In genomic region chr2:108583903-108584520, GRCh38 we compare ENCODE assay signal across 8 cellular contexts. TPM values are rescaled to one million over a fixed set of nuclear protein-coding genes. Genes with fewer than 3 reads are reported as not detected.
A peak's percentile ranks its signal among the peaks of the same experiment; 100 is the strongest.
DNase-seq lines count a peak whose midpoint lies in the region; ATAC-seq lines count a peak whose summit lies in the region.

No MANE protein-coding gene starts in this region.

- no peak overlapping the region for H4K12ac ChIP-seq in trophoblast cell (ENCODE audit: low read depth, low read length)

- H3K27me3 ChIP-seq in trophoblast cell (ENCODE audit: insufficient read depth, low read length): no peaks in the 10 kb centered on the region

- no peak overlapping the region for H2BK120ac ChIP-seq in trophoblast cell (ENCODE audit: insufficient read depth, low read length, poor library complexity)

- no peak overlapping the region for H2BK12ac ChIP-seq in trophoblast cell (ENCODE audit: low read length)

- no peak overlapping the region for H3K18ac ChIP-seq in trophoblast cell (ENCODE audit: low read length)

- no peak overlapping the region for H4K91ac ChIP-seq in trophoblast cell (ENCODE audit: low read depth, low read length)

- H3K14ac ChIP-seq in trophoblast cell (ENCODE audit: low read length): no peak overlapping the region

- H4K8ac ChIP-seq in trophoblast cell (ENCODE audit: low read depth, low read length): no peak overlapping the region

- H3K79me2 ChIP-seq in trophoblast cell (ENCODE audit: control insufficient read depth, insufficient read depth, low read length, poor library complexity): peaks cover 3% of the 10 kb centered on the region

- H3K4me3 ChIP-seq in trophoblast cell (ENCODE audit: low read depth, low read length): no peak overlapping the region

- no peak overlapping the region for H3K23ac ChIP-seq in trophoblast cell (ENCODE audit: low read length)

- no peak overlapping the region for H2AFZ ChIP-seq in trophoblast cell (ENCODE audit: insufficient read depth, low read length, poor library complexity)

- H2BK5ac ChIP-seq in trophoblast cell (ENCODE audit: low read depth, low read length, poor library complexity): no peak overlapping the region

- H3K9ac ChIP-seq in trophoblast cell (ENCODE audit: low read length): no peak overlapping the region

- H3K79me1 ChIP-seq in trophoblast cell (ENCODE audit: low read length): no peaks in the 10 kb centered on the region

- no peak overlapping the region for H3K27ac ChIP-seq in trophoblast cell (ENCODE audit: low read depth, low read length)

- H3K9me3 ChIP-seq in trophoblast cell (ENCODE audit: insufficient read depth, low read depth, low read length): no peaks in the 10 kb centered on the region

- H3K36me3 ChIP-seq in trophoblast cell (ENCODE audit: control insufficient read depth in 1 of 2, insufficient read depth in 2 of 2, low read length in 2 of 2): no peaks in the 10 kb centered on the region

- DNase-seq in GDM1 (lab: John Stamatoyannopoulos, UW) (peak; percentile 66), Kasumi-1 (lab: John Stamatoyannopoulos, UW) (peak; percentile 53 to 83), RPMI8226 (peak; percentile 71), glomerular visceral epithelial cell (ENCODE audit: extremely low spot score) (peak; percentile 87), trophoblast cell (peak; percentile 70 to 87), mesenteric fat pad (ENCODE audit: low spot score) (no peak)
- DNase-seq in activated naive CD4-positive, alpha-beta T cell treated with Interleukin-2 at 50 U/mL for 16 hours: peak; percentile 51

- no peak overlapping the region for H3K4me2 ChIP-seq in trophoblast cell (ENCODE audit: low read length)

- ATAC-seq in GM21825 (IDR thresholded peaks at IDR 0.05; ENCODE audit: unreplicated experiment): peak; percentile 70

- H3K4ac ChIP-seq in trophoblast cell (ENCODE audit: low read depth, low read length): no peak overlapping the region

- WGBS in trophoblast cell (ENCODE audit: extremely low coverage, insufficient coverage, insufficient read length): no CpG with 5 or more reads among the region's 4 CpGs

- peaks cover 0 to 15% of the 10 kb centered on the region in 2 experiments for H3K4me1 ChIP-seq in trophoblast cell (ENCODE audit: control insufficient read depth in 1 of 2, insufficient read depth in 2 of 2, low read length in 2 of 2)

- H2AK5ac ChIP-seq in trophoblast cell (ENCODE audit: low read length): no peak overlapping the region

RNA-seq across cellular contexts. Expression of gene LIMS1, which starts 49.7 kb away (rescaled TPM):
- polyA plus RNA-seq in trophoblast cell (2013): 60.3 and 62.4 TPM in 2 replicates
- total RNA-seq in mesenteric fat pad: 113 TPM
